3 cellular contexts compared by ENCODE assay signal in the genomic region with DNA sequence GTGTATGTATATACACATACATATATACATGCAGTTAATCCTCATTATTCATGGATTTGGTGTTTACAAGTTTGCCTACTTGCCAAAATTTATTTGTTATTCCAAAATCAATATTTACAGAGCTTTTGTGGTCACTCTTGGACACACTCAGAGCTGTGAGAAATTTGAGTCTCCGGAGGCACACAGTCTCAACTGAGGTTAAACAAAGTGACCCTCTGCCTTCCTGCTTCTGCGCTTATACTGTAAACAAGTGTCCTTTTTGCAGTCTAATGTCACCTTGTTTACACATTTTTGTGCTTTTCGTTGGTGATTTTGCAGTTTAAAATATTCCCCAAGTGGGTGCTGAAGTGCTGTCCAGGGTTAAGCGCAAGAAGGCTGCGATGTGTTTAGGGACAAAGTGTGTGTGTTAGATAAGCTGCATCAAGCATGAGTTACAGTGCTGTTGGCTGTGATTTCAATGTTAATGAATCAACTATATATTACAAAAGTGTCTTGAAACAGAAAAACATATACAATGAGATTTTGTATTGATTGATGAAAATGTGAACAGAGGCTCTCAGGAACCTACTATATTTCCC.
TF ChIP-seq lines count a peak whose summit lies in the region.

No MANE protein-coding gene starts in this region.

TF ChIP-seq in SK-N-SH, 30 proteins besides CTCF, POLR2A, EP300 and RAD21:
- TF ChIP-seq TAF1 (IDR thresholded peaks at IDR 0.05; ENCODE audit: borderline replicate concordance, low read depth, low read length), result no peak
- TF ChIP-seq, protein P1, sequence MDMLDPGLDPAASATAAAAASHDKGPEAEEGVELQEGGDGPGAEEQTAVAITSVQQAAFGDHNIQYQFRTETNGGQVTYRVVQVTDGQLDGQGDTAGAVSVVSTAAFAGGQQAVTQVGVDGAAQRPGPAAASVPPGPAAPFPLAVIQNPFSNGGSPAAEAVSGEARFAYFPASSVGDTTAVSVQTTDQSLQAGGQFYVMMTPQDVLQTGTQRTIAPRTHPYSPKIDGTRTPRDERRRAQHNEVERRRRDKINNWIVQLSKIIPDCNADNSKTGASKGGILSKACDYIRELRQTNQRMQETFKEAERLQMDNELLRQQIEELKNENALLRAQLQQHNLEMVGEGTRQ (IDR thresholded peaks at IDR 0.05; ENCODE audit: borderline replicate concordance, low read depth, low read length), result no peak
- no peak for TF ChIP-seq RCOR1 (IDR thresholded peaks at IDR 0.05; ENCODE audit: low read length)
- TF ChIP-seq ELF1 (IDR thresholded peaks at IDR 0.05), result no peak
- TF ChIP-seq GATA2 (CRISPR knock-in tag; IDR thresholded peaks at IDR 0.05), result no peak
- TF ChIP-seq, protein P2, sequence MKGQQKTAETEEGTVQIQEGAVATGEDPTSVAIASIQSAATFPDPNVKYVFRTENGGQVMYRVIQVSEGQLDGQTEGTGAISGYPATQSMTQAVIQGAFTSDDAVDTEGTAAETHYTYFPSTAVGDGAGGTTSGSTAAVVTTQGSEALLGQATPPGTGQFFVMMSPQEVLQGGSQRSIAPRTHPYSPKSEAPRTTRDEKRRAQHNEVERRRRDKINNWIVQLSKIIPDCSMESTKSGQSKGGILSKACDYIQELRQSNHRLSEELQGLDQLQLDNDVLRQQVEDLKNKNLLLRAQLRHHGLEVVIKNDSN (IDR thresholded peaks at IDR 0.05; ENCODE audit: borderline replicate concordance, low read depth), result no peak
- no peak for TF ChIP-seq POLR2AphosphoS5 (IDR thresholded peaks at IDR 0.05; ENCODE audit: low read depth, low read length)
- no peak for TF ChIP-seq YY1 (IDR thresholded peaks at IDR 0.05; ENCODE audit: low read depth)
TF ChIP-seq in SK-N-SH: peak in this region for 0.

TF ChIP-seq in SK-N-SH treated with all-trans-retinoic acid at 6 μM for 48 hours, 23 proteins besides CTCF, POLR2A, EP300 and RAD21:
- TF ChIP-seq ZNF8 (CRISPR knock-in tag; IDR thresholded peaks at IDR 0.05) (no peak), ZNF70 (CRISPR knock-in tag; IDR thresholded peaks at IDR 0.05) (no peak), BACH2 (CRISPR knock-in tag; IDR thresholded peaks at IDR 0.05; ENCODE audit: borderline replicate concordance) (no peak), ZC3H10 (CRISPR knock-in tag; IDR thresholded peaks at IDR 0.05) (no peak), ZNF565 (CRISPR knock-in tag; conservative IDR thresholded peaks at IDR 0.05; ENCODE audit: low read depth) (no peak), PPARA (CRISPR knock-in tag; IDR thresholded peaks at IDR 0.05; ENCODE audit: borderline replicate concordance) (no peak), TOX (CRISPR knock-in tag; IDR thresholded peaks at IDR 0.05; ENCODE audit: borderline replicate concordance) (no peak), SNAI2 (CRISPR knock-in tag; IDR thresholded peaks at IDR 0.05) (no peak), OSR1 (CRISPR knock-in tag; IDR thresholded peaks at IDR 0.05) (no peak), ISL1 (CRISPR knock-in tag; IDR thresholded peaks at IDR 0.05) (no peak), TCF4 (CRISPR knock-in tag; IDR thresholded peaks at IDR 0.05; ENCODE audit: borderline replicate concordance) (no peak), ZFP3 (CRISPR knock-in tag; IDR thresholded peaks at IDR 0.05) (no peak), ZFP30 (CRISPR knock-in tag; IDR thresholded peaks at IDR 0.05) (no peak), RARB (CRISPR knock-in tag; IDR thresholded peaks at IDR 0.05) (no peak), GLIS3 (CRISPR knock-in tag; IDR thresholded peaks at IDR 0.05) (no peak)
- TF ChIP-seq, protein P3, sequence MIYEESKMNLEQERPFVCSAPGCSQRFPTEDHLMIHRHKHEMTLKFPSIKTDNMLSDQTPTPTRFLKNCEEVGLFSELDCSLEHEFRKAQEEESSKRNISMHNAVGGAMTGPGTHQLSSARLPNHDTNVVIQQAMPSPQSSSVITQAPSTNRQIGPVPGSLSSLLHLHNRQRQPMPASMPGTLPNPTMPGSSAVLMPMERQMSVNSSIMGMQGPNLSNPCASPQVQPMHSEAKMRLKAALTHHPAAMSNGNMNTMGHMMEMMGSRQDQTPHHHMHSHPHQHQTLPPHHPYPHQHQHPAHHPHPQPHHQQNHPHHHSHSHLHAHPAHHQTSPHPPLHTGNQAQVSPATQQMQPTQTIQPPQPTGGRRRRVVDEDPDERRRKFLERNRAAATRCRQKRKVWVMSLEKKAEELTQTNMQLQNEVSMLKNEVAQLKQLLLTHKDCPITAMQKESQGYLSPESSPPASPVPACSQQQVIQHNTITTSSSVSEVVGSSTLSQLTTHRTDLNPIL (CRISPR knock-in tag; IDR thresholded peaks at IDR 0.05; ENCODE audit: low read depth), result no peak
- TF ChIP-seq, protein P4, sequence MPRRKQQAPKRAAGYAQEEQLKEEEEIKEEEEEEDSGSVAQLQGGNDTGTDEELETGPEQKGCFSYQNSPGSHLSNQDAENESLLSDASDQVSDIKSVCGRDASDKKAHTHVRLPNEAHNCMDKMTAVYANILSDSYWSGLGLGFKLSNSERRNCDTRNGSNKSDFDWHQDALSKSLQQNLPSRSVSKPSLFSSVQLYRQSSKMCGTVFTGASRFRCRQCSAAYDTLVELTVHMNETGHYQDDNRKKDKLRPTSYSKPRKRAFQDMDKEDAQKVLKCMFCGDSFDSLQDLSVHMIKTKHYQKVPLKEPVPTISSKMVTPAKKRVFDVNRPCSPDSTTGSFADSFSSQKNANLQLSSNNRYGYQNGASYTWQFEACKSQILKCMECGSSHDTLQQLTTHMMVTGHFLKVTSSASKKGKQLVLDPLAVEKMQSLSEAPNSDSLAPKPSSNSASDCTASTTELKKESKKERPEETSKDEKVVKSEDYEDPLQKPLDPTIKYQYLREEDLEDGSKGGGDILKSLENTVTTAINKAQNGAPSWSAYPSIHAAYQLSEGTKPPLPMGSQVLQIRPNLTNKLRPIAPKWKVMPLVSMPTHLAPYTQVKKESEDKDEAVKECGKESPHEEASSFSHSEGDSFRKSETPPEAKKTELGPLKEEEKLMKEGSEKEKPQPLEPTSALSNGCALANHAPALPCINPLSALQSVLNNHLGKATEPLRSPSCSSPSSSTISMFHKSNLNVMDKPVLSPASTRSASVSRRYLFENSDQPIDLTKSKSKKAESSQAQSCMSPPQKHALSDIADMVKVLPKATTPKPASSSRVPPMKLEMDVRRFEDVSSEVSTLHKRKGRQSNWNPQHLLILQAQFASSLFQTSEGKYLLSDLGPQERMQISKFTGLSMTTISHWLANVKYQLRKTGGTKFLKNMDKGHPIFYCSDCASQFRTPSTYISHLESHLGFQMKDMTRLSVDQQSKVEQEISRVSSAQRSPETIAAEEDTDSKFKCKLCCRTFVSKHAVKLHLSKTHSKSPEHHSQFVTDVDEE (CRISPR knock-in tag; IDR thresholded peaks at IDR 0.05), result no peak
- TF ChIP-seq, protein P5, sequence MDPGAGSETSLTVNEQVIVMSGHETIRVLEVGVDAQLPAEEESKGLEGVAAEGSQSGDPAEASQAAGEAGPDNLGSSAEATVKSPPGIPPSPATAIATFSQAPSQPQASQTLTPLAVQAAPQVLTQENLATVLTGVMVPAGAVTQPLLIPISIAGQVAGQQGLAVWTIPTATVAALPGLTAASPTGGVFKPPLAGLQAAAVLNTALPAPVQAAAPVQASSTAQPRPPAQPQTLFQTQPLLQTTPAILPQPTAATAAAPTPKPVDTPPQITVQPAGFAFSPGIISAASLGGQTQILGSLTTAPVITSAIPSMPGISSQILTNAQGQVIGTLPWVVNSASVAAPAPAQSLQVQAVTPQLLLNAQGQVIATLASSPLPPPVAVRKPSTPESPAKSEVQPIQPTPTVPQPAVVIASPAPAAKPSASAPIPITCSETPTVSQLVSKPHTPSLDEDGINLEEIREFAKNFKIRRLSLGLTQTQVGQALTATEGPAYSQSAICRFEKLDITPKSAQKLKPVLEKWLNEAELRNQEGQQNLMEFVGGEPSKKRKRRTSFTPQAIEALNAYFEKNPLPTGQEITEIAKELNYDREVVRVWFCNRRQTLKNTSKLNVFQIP (CRISPR knock-in tag; IDR thresholded peaks at IDR 0.05; ENCODE audit: borderline replicate concordance, low read depth), result no peak
TF ChIP-seq in SK-N-SH treated with all-trans-retinoic acid at 6 μM for 48 hours: peak in this region for 0.

TF ChIP-seq in K562, 482 proteins besides CTCF, POLR2A, EP300 and RAD21 (continues in another document):
- TF ChIP-seq, protein P6, sequence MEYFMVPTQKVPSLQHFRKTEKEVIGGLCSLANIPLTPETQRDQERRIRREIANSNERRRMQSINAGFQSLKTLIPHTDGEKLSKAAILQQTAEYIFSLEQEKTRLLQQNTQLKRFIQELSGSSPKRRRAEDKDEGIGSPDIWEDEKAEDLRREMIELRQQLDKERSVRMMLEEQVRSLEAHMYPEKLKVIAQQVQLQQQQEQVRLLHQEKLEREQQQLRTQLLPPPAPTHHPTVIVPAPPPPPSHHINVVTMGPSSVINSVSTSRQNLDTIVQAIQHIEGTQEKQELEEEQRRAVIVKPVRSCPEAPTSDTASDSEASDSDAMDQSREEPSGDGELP (CRISPR knock-in tag; IDR thresholded peaks at IDR 0.05; ENCODE audit: borderline replicate concordance), result no peak
- peak in 1 of 2 experiments; percentile 72; a peak in 1 of 4 replicates for TF ChIP-seq FOXK2 (conservative IDR thresholded peaks at IDR 0.05 in 1 of 2, IDR thresholded peaks at IDR 0.05 in 1 of 2; ENCODE audit: low read depth in 2 of 2)
- no peak for TF ChIP-seq MCM7 (IDR thresholded peaks at IDR 0.05)
- TF ChIP-seq TCF7 (IDR thresholded peaks at IDR 0.05; ENCODE audit: borderline replicate concordance), result no peak
- no peak for TF ChIP-seq POLR2B (IDR thresholded peaks at IDR 0.05; ENCODE audit: low read depth, partially characterized antibody)
- TF ChIP-seq, protein P7, sequence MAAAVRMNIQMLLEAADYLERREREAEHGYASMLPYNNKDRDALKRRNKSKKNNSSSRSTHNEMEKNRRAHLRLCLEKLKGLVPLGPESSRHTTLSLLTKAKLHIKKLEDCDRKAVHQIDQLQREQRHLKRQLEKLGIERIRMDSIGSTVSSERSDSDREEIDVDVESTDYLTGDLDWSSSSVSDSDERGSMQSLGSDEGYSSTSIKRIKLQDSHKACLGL (CRISPR knock-in tag; IDR thresholded peaks at IDR 0.05; ENCODE audit: borderline replicate concordance, poor library complexity, severe bottlenecking), result no peak
- TF ChIP-seq STAG1 (CRISPR knock-in tag; IDR thresholded peaks at IDR 0.05; ENCODE audit: borderline replicate concordance), result no peak
- no peak for TF ChIP-seq HLTF (IDR thresholded peaks at IDR 0.05)
- TF ChIP-seq ETS2 (tag; IDR thresholded peaks at IDR 0.05; ENCODE audit: borderline replicate concordance, poor library complexity, severe bottlenecking), result no peak
- TF ChIP-seq, protein P8, sequence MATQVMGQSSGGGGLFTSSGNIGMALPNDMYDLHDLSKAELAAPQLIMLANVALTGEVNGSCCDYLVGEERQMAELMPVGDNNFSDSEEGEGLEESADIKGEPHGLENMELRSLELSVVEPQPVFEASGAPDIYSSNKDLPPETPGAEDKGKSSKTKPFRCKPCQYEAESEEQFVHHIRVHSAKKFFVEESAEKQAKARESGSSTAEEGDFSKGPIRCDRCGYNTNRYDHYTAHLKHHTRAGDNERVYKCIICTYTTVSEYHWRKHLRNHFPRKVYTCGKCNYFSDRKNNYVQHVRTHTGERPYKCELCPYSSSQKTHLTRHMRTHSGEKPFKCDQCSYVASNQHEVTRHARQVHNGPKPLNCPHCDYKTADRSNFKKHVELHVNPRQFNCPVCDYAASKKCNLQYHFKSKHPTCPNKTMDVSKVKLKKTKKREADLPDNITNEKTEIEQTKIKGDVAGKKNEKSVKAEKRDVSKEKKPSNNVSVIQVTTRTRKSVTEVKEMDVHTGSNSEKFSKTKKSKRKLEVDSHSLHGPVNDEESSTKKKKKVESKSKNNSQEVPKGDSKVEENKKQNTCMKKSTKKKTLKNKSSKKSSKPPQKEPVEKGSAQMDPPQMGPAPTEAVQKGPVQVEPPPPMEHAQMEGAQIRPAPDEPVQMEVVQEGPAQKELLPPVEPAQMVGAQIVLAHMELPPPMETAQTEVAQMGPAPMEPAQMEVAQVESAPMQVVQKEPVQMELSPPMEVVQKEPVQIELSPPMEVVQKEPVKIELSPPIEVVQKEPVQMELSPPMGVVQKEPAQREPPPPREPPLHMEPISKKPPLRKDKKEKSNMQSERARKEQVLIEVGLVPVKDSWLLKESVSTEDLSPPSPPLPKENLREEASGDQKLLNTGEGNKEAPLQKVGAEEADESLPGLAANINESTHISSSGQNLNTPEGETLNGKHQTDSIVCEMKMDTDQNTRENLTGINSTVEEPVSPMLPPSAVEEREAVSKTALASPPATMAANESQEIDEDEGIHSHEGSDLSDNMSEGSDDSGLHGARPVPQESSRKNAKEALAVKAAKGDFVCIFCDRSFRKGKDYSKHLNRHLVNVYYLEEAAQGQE (CRISPR knock-in tag; IDR thresholded peaks at IDR 0.05; ENCODE audit: low read depth), result no peak
- TF ChIP-seq DDX20 (tag; IDR thresholded peaks at IDR 0.05; ENCODE audit: low read depth), result no peak
- TF ChIP-seq E2F3 (CRISPR knock-in tag; IDR thresholded peaks at IDR 0.05), result no peak
- TF ChIP-seq CBFA2T2 (conservative IDR thresholded peaks at IDR 0.05), result 0 out of 2 replicates have a peak, but pooled peaks have one; percentile 28
- TF ChIP-seq, protein P9, sequence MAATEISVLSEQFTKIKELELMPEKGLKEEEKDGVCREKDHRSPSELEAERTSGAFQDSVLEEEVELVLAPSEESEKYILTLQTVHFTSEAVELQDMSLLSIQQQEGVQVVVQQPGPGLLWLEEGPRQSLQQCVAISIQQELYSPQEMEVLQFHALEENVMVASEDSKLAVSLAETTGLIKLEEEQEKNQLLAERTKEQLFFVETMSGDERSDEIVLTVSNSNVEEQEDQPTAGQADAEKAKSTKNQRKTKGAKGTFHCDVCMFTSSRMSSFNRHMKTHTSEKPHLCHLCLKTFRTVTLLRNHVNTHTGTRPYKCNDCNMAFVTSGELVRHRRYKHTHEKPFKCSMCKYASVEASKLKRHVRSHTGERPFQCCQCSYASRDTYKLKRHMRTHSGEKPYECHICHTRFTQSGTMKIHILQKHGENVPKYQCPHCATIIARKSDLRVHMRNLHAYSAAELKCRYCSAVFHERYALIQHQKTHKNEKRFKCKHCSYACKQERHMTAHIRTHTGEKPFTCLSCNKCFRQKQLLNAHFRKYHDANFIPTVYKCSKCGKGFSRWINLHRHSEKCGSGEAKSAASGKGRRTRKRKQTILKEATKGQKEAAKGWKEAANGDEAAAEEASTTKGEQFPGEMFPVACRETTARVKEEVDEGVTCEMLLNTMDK (IDR thresholded peaks at IDR 0.05; ENCODE audit: borderline replicate concordance, insufficient read depth, low read depth, low read length, poor library complexity, severe bottlenecking), result no peak
- TF ChIP-seq SIN3B (IDR thresholded peaks at IDR 0.05; ENCODE audit: low read depth), result no peak
- no peak for TF ChIP-seq JUND (IDR thresholded peaks at IDR 0.05; ENCODE audit: borderline replicate concordance, low read depth, low read length)
- TF ChIP-seq JUND (tag; IDR thresholded peaks at IDR 0.05; ENCODE audit: borderline replicate concordance, low read depth, low read length), result 0 out of 3 replicates have a peak, but pooled peaks have one; percentile 12
- no peak for TF ChIP-seq NFIC (IDR thresholded peaks at IDR 0.05)
- TF ChIP-seq, protein P10, sequence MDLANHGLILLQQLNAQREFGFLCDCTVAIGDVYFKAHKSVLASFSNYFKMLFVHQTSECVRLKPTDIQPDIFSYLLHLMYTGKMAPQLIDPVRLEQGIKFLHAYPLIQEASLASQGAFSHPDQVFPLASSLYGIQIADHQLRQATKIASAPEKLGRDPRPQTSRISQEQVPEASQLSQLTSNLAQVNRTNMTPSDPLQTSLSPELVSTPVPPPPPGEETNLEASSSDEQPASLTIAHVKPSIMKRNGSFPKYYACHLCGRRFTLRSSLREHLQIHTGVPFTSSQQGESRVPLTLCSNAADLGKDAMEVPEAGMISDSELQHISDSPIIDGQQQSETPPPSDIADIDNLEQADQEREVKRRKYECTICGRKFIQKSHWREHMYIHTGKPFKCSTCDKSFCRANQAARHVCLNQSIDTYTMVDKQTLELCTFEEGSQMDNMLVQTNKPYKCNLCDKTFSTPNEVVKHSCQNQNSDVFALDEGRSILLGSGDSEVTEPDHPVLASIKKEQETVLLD (IDR thresholded peaks at IDR 0.05), result no peak
- no peak for TF ChIP-seq ESRRA (IDR thresholded peaks at IDR 0.05; ENCODE audit: borderline replicate concordance, low read depth)
- no peak for TF ChIP-seq PURB (CRISPR knock-in tag; IDR thresholded peaks at IDR 0.05; ENCODE audit: low read depth)
- TF ChIP-seq ZNF717 (CRISPR knock-in tag; IDR thresholded peaks at IDR 0.05), result no peak
- TF ChIP-seq ETV5 (CRISPR knock-in tag; IDR thresholded peaks at IDR 0.05; ENCODE audit: low read depth), result no peak
- TF ChIP-seq KDM1A (IDR thresholded peaks at IDR 0.05), result peak; percentile 49 to 70; a peak in 3 of 4 replicates
- TF ChIP-seq NCOA1 (IDR thresholded peaks at IDR 0.05; ENCODE audit: low read depth), result no peak
